Comparison of ENCODE assay signal across 12 cellular contexts in the genomic region with DNA sequence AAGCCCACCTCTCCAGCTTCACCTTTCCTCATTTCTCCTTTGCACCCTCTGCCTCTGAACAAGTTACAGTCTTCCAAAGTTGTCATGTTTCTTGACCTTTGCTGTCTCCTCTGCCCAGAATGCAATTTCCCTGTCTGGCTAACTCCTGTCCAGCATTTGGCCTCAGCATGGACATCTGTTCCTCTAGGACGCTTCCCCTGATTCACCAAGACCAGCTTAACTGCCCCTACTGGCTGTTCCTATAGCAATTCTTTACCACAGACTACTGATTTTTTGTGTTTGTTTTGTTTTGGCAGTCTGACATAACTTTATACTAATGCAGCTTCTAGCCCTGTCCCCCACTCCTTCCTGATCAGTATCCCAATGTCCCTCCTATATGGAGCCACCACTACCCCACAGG. TPM values are rescaled to one million over a fixed set of nuclear protein-coding genes. Genes with fewer than 3 reads are reported as not detected.
DNase-seq lines count a peak whose midpoint lies in the region; ATAC-seq and TF ChIP-seq lines count a peak whose summit lies in the region.
"Had no signal": no experiment of that assay in that cellular context is flagged by ENCODE, and none has a peak within 500 bp of the region (broad histone marks: within the 10 kb centered on the region; RNA-seq: fewer than 3 reads in every experiment).

No MANE protein-coding gene starts in this region.

- intact Hi-C loops in colonic mucosa (cut with DNase I), result loop anchor here (10.0 kb wide), 1 partner anchor 542 kb away; no protein-coding TSS in a partner anchor
- intact Hi-C loops in testis (cut with DNase I; ENCODE audit: low total_unique reads), result no loop called here

- no peak overlapping the region for H3K14ac ChIP-seq in mesenchymal stem cell (ENCODE audit: low read length in 2 of 2)

- H4K20me1 ChIP-seq in GM23338 (replicated peaks; ENCODE audit: insufficient read depth), result no peaks in the 10 kb centered on the region; the same call in 1 of the 2 replicates

- H3K79me2 ChIP-seq in GM23338 (replicated peaks; ENCODE audit: insufficient read depth), result no peaks in the 10 kb centered on the region

- H2BK15ac ChIP-seq in mesenchymal stem cell (ENCODE audit: low read depth, poor library complexity, severe bottlenecking), result no peak overlapping the region

- H2BK120ac ChIP-seq in mesenchymal stem cell (ENCODE audit: low read depth, low read length), result no peak overlapping the region

- no peaks in the 10 kb centered on the region for H3K9me3 ChIP-seq in CD4-positive, CD25-positive, alpha-beta regulatory T cell (ENCODE audit: control insufficient read depth in 2 of 2, low read length in 2 of 2)
- H3K9me3 ChIP-seq in mesenchymal stem cell (ENCODE audit: control insufficient read depth, low read length), result no peaks in the 10 kb centered on the region
- H3K9me3 ChIP-seq in colonic mucosa, result no peaks in the 10 kb centered on the region
- H3K9me3 ChIP-seq in testis, result no peaks in the 10 kb centered on the region
- H3K9me3 ChIP-seq: ascending aorta had no signal

- no peak overlapping the region for H3K23ac ChIP-seq in mesenchymal stem cell (ENCODE audit: low read length in 2 of 2)

- no CpG with 5 or more reads among the region's 1 CpG for WGBS in mesenchymal stem cell
- 76 to 92% methylated on average over 1 of the region's 1 CpG for WGBS in testis, 2 donors

- H4K91ac ChIP-seq in mesenchymal stem cell (ENCODE audit: low read length), result no peak overlapping the region

- H3K4me1 ChIP-seq in CD4-positive, CD25-positive, alpha-beta regulatory T cell (ENCODE audit: control insufficient read depth, insufficient read depth, low read length, poor library complexity, severe bottlenecking), result peaks cover 35% of the 10 kb centered on the region
- H3K4me1 ChIP-seq in GM23338 (ENCODE audit: insufficient read depth) (peaks cover 7% of the 10 kb centered on the region; the same call in 1 of the 2 replicates), mesenchymal stem cell (ENCODE audit: control insufficient read depth, insufficient read depth, low read depth, low read length) (no peaks in the 10 kb centered on the region), colonic mucosa (no peaks in the 10 kb centered on the region), testis (peaks cover 6% of the 10 kb centered on the region)
- H3K4me1 ChIP-seq: ascending aorta had no signal

- H3K4me2 ChIP-seq in GM23338 (no peak overlapping the region), mesenchymal stem cell (ENCODE audit: low read length, poor library complexity, severe bottlenecking) (no peak overlapping the region)

- no peak overlapping the region for H3K18ac ChIP-seq in mesenchymal stem cell (ENCODE audit: low read depth in 1 of 2, low read length in 2 of 2)

- DNase-seq in CD4-positive, CD25-positive, alpha-beta regulatory T cell, result peak in 1 of 3 donors; percentile 24
- DNase-seq in GM23338 (ENCODE audit: low spot score), result peak; percentile 14
- DNase-seq in activated naive CD8-positive, alpha-beta T cell treated with anti-CD3 and anti-CD28 coated beads, Interleukin-2, amount 50 U/mL, for 24 hours, result no peak
- peak; percentile 53 for DNase-seq in mesenchymal stem cell
- DNase-seq in colonic mucosa, result no peak
- DNase-seq in testis, result no peak
- DNase-seq in NCI-H748 treated with DMSO at 0.1 percent for 48 hours (lab: John Stamatoyannopoulos, UW), result no peak
- no peak for DNase-seq in OCI-M2 (lab: John Stamatoyannopoulos, UW; ENCODE audit: unreplicated experiment)
- DNase-seq: activated CD4-positive, alpha-beta T cell treated with anti-CD3 and anti-CD28 coated beads for 1 hour; NCI-H187; right cardiac atrium had no signal

- H4K8ac ChIP-seq in mesenchymal stem cell (ENCODE audit: low read length), result no peak overlapping the region

- H2BK12ac ChIP-seq in mesenchymal stem cell (ENCODE audit: low read length in 2 of 2), result no peak overlapping the region

- TF ChIP-seq POLR2A in testis (IDR thresholded peaks at IDR 0.05), result no peak

- ATAC-seq in CD4-positive, CD25-positive, alpha-beta regulatory T cell (ENCODE audit: low read depth in 2 of 2), result no peak
- ATAC-seq in GM23338, result no peak
- no peak for ATAC-seq in activated naive CD8-positive, alpha-beta T cell treated with anti-CD3 and anti-CD28 coated beads, Interleukin-2, amount 50 U/mL, for 24 hours

- peak overlapping the region; percentile 86 for H3K4me3 ChIP-seq in CD4-positive, CD25-positive, alpha-beta regulatory T cell (ENCODE audit: low read depth, low read length)
- H3K4me3 ChIP-seq in GM23338 (no peak overlapping the region), mesenchymal stem cell (ENCODE audit: insufficient read depth in 1 of 2, low read depth in 1 of 2, low read length in 2 of 2) (no peak overlapping the region), colonic mucosa (no peak overlapping the region), testis (no peak overlapping the region)
- H3K4me3 ChIP-seq: ascending aorta had no signal

- no peaks in the 10 kb centered on the region for H3K9me2 ChIP-seq in GM23338 (ENCODE audit: insufficient read depth)

- no peaks in the 10 kb centered on the region for H3K27me3 Mint-ChIP-seq in CD4-positive, CD25-positive, alpha-beta regulatory T cell
- H3K27me3 Mint-ChIP-seq in GM23338 (ENCODE audit: insufficient read depth, low read depth, poor library complexity), result peaks cover 12% of the 10 kb centered on the region
- H3K27me3 Mint-ChIP-seq in activated naive CD8-positive, alpha-beta T cell treated with anti-CD3 and anti-CD28 coated beads, Interleukin-2, amount 50 U/mL, for 24 hours, result no peaks in the 10 kb centered on the region

- peaks cover 10% of the 10 kb centered on the region for H3K36me3 ChIP-seq in CD4-positive, CD25-positive, alpha-beta regulatory T cell (ENCODE audit: control insufficient read depth, insufficient read depth, low read length)
- no peaks in the 10 kb centered on the region; the same call in 1 of the 2 replicates for H3K36me3 ChIP-seq in GM23338 (ENCODE audit: insufficient read depth)
- peaks cover 27 to 49% of the 10 kb centered on the region in 2 experiments for H3K36me3 ChIP-seq in mesenchymal stem cell (ENCODE audit: control insufficient read depth in 1 of 2, insufficient read depth in 2 of 2, low read depth in 1 of 2, low read length in 2 of 2)
- H3K36me3 ChIP-seq in colonic mucosa, result no peaks in the 10 kb centered on the region
- H3K36me3 ChIP-seq in testis (ENCODE audit: low read depth, missing control alignments), result no peaks in the 10 kb centered on the region

- H2AK5ac ChIP-seq in mesenchymal stem cell (ENCODE audit: low read length, severe bottlenecking), result no peak overlapping the region

- no peak overlapping the region for H2BK5ac ChIP-seq in mesenchymal stem cell (ENCODE audit: low read depth, low read length, poor library complexity, severe bottlenecking)

- H3K4me3 Mint-ChIP-seq in CD4-positive, CD25-positive, alpha-beta regulatory T cell, result peak overlapping the region; percentile 82 to 93 (median 86)
- H3K4me3 Mint-ChIP-seq in GM23338, result no peak overlapping the region; the same call in 2 of the 3 replicates
- H3K4me3 Mint-ChIP-seq in activated naive CD8-positive, alpha-beta T cell treated with anti-CD3 and anti-CD28 coated beads, Interleukin-2, amount 50 U/mL, for 24 hours, result peak overlapping the region; percentile 75

- no peaks in the 10 kb centered on the region for H3K27me3 ChIP-seq in CD4-positive, CD25-positive, alpha-beta regulatory T cell (ENCODE audit: control insufficient read depth, insufficient read depth, low read length)
- H3K27me3 ChIP-seq in GM23338 (ENCODE audit: insufficient read depth) (no peaks in the 10 kb centered on the region), mesenchymal stem cell (ENCODE audit: control insufficient read depth in 1 of 2, insufficient read depth in 1 of 2, low read length in 2 of 2) (no peaks in the 10 kb centered on the region), colonic mucosa (no peaks in the 10 kb centered on the region), testis (no peaks in the 10 kb centered on the region)
- H3K27me3 ChIP-seq: ascending aorta had no signal

- TF ChIP-seq CTCF in GM23338 (conservative IDR thresholded peaks at IDR 0.05; ENCODE audit: low read depth in 2 of 2) (no peak), colonic mucosa (IDR thresholded peaks at IDR 0.05) (no peak), testis (IDR thresholded peaks at IDR 0.05) (no peak)

- peak overlapping the region; percentile 78 to 94 (median 92) for H3K27ac Mint-ChIP-seq in CD4-positive, CD25-positive, alpha-beta regulatory T cell
- H3K27ac Mint-ChIP-seq in GM23338, result no peak overlapping the region
- H3K27ac Mint-ChIP-seq in activated naive CD8-positive, alpha-beta T cell treated with anti-CD3 and anti-CD28 coated beads, Interleukin-2, amount 50 U/mL, for 24 hours, result peak overlapping the region; percentile 38

- H2AFZ ChIP-seq in GM23338 (no peak overlapping the region), mesenchymal stem cell (ENCODE audit: low read depth, low read length) (no peak overlapping the region)

- peak overlapping the region; percentile 73 for H3K27ac ChIP-seq in CD4-positive, CD25-positive, alpha-beta regulatory T cell (ENCODE audit: insufficient read depth, low read length, poor library complexity, severe bottlenecking)
- no peak overlapping the region for H3K27ac ChIP-seq in GM23338 (ENCODE audit: low read depth)
- no peak overlapping the region for H3K27ac ChIP-seq in mesenchymal stem cell (ENCODE audit: low read length, poor library complexity, severe bottlenecking)
- H3K27ac ChIP-seq in colonic mucosa, result no peak overlapping the region
- H3K27ac ChIP-seq in testis, result no peak overlapping the region
- H3K27ac ChIP-seq: ascending aorta had no signal

- H3K9me3 Mint-ChIP-seq in CD4-positive, CD25-positive, alpha-beta regulatory T cell, result no peaks in the 10 kb centered on the region
- H3K9me3 Mint-ChIP-seq in GM23338, result no peaks in the 10 kb centered on the region
- no peaks in the 10 kb centered on the region for H3K9me3 Mint-ChIP-seq in activated naive CD8-positive, alpha-beta T cell treated with anti-CD3 and anti-CD28 coated beads, Interleukin-2, amount 50 U/mL, for 24 hours

- peaks cover 21 to 34% (median 30%) of the 10 kb centered on the region in 4 donors for H3K4me1 Mint-ChIP-seq in CD4-positive, CD25-positive, alpha-beta regulatory T cell
- peaks cover 9% of the 10 kb centered on the region for H3K4me1 Mint-ChIP-seq in GM23338
- H3K4me1 Mint-ChIP-seq in activated naive CD8-positive, alpha-beta T cell treated with anti-CD3 and anti-CD28 coated beads, Interleukin-2, amount 50 U/mL, for 24 hours, result peaks cover 34% of the 10 kb centered on the region

- peaks cover 3% of the 10 kb centered on the region for H3K36me3 Mint-ChIP-seq in CD4-positive, CD25-positive, alpha-beta regulatory T cell
- 0 out of 3 replicates have a peak, but pooled peaks cover 7% of the 10 kb centered on the region for H3K36me3 Mint-ChIP-seq in GM23338 (ENCODE audit: low read depth)
- peaks cover 14% of the 10 kb centered on the region for H3K36me3 Mint-ChIP-seq in activated naive CD8-positive, alpha-beta T cell treated with anti-CD3 and anti-CD28 coated beads, Interleukin-2, amount 50 U/mL, for 24 hours (ENCODE audit: low read depth)

- no peak overlapping the region for H3K4ac ChIP-seq in mesenchymal stem cell (ENCODE audit: low read depth in 1 of 2, low read length in 2 of 2)

- H3K9ac ChIP-seq in mesenchymal stem cell (ENCODE audit: low read length) (no peak overlapping the region), colonic mucosa (ENCODE audit: low read depth in 2 of 2, low read length in 2 of 2) (no peak overlapping the region)

- no peaks in the 10 kb centered on the region for H3F3A ChIP-seq in GM23338 (replicated peaks; ENCODE audit: low read depth)

- peaks cover 3% of the 10 kb centered on the region for H3K79me1 ChIP-seq in mesenchymal stem cell (replicated peaks; ENCODE audit: low read length, poor library complexity, severe bottlenecking)

RNA-seq across cellular contexts. Expression of a gene that starts 13.4 kb away (rescaled TPM):
- 189 TPM for total RNA-seq in CD4-positive, CD25-positive, alpha-beta regulatory T cell
- polyA plus RNA-seq in CD4-positive, CD25-positive, alpha-beta regulatory T cell, result 10 to 100 TPM; 36.6 to 41.7 (median 37.6) TPM
- 29.6 and 42.5 TPM in 2 replicates for total RNA-seq in GM23338 (2014; rRNA removed; shearing (Covaris generic))
- 30.8 and 31.4 TPM in 2 replicates for polyA plus RNA-seq in GM23338 (2016; fragmentation: Nextera tagmentation; extraction: Ambion mirVana)
- polyA plus RNA-seq in mesenchymal stem cell (2013, experiment 1 of 2), result 38.9 TPM
- polyA plus RNA-seq in mesenchymal stem cell (2013, experiment 2 of 2), result 36.3 TPM
- total RNA-seq in colonic mucosa, result 10 to 100 TPM; 42.2 to 49.3 TPM
- 10 to 100 TPM; 68.7 to 72.8 TPM for total RNA-seq in testis
- polyA plus RNA-seq in testis (ENCODE audit: insufficient read depth, low read depth, low replicate concordance), result 205 TPM

RNA-seq across cellular contexts. Expression of a gene that starts 14.2 kb away (rescaled TPM):
- 12.0 TPM for total RNA-seq in CD4-positive, CD25-positive, alpha-beta regulatory T cell
- polyA plus RNA-seq in CD4-positive, CD25-positive, alpha-beta regulatory T cell, result 10 to 100 TPM in 1 of 4 donors, 1 to 10 TPM in 3; 4.9 to 10.1 (median 7.7) TPM
- total RNA-seq in GM23338 (2014; rRNA removed; shearing (Covaris generic)), result 7.5 and 15.2 TPM in 2 replicates
- 8.2 and 10.9 TPM in 2 replicates for polyA plus RNA-seq in GM23338 (2016; fragmentation: Nextera tagmentation; extraction: Ambion mirVana)
- 14.0 TPM for polyA plus RNA-seq in mesenchymal stem cell (2013, experiment 1 of 2)
- polyA plus RNA-seq in mesenchymal stem cell (2013, experiment 2 of 2), result 13.0 TPM
- 1 to 10 TPM; 3.9 to 7.2 TPM for total RNA-seq in colonic mucosa
- 10 to 100 TPM; 11.2 to 22.9 TPM for total RNA-seq in testis
- polyA plus RNA-seq in testis (ENCODE audit: insufficient read depth, low read depth, low replicate concordance), result 11.0 TPM

RNA-seq across cellular contexts. Expression of a gene that starts 28.3 kb away (rescaled TPM):
- 113 TPM for total RNA-seq in CD4-positive, CD25-positive, alpha-beta regulatory T cell
- 10 to 100 TPM; 14.3 to 25.3 (median 16.4) TPM for polyA plus RNA-seq in CD4-positive, CD25-positive, alpha-beta regulatory T cell
- 85.8 and 92.6 TPM in 2 replicates for total RNA-seq in GM23338 (2014; rRNA removed; shearing (Covaris generic))
- polyA plus RNA-seq in GM23338 (2016; fragmentation: Nextera tagmentation; extraction: Ambion mirVana) (244 and 279 TPM in 2 replicates), testis (ENCODE audit: insufficient read depth, low read depth, low replicate concordance) (104 TPM)
- 50.0 TPM for polyA plus RNA-seq in mesenchymal stem cell (2013, experiment 1 of 2)
- 49.7 TPM for polyA plus RNA-seq in mesenchymal stem cell (2013, experiment 2 of 2)
- total RNA-seq in colonic mucosa (10 to 100 TPM; 43.6 to 61.3 TPM), testis (10 to 100 TPM; 63.2 to 67.1 TPM)

RNA-seq across cellular contexts. Expression of a gene that starts 53.6 kb away (rescaled TPM):
- total RNA-seq in CD4-positive, CD25-positive, alpha-beta regulatory T cell, result 1,662 TPM
- 1,000 to 10,000 TPM; 2,373 to 2,677 (median 2,539) TPM for polyA plus RNA-seq in CD4-positive, CD25-positive, alpha-beta regulatory T cell
- total RNA-seq in GM23338 (2014; rRNA removed; shearing (Covaris generic)), result 36.0 and 44.2 TPM in 2 replicates
- polyA plus RNA-seq in GM23338 (2016; fragmentation: Nextera tagmentation; extraction: Ambion mirVana), result 15.6 and 15.9 TPM in 2 replicates
- polyA plus RNA-seq in mesenchymal stem cell (2013, experiment 1 of 2), result 151 TPM
- polyA plus RNA-seq in mesenchymal stem cell (2013, experiment 2 of 2), result 150 TPM
- total RNA-seq in colonic mucosa, result 100 to 1,000 TPM; 208 to 471 TPM
- total RNA-seq in testis, result 100 to 1,000 TPM in 1 of 2 donors, 10 to 100 TPM in 1; 90.2 to 145 TPM
- polyA plus RNA-seq in testis (ENCODE audit: insufficient read depth, low read depth, low replicate concordance), result 253 TPM

Comparison
In these comparisons a context has a peak if more than half of its experiments do, and no peak if none do; other contexts are left out.
1. DNase-seq: peak in GM23338 (single experiment) and mesenchymal stem cell (single experiment); none in activated naive CD8-positive, alpha-beta T cell treated with anti-CD3 and anti-CD28 coated beads, Interleukin-2, amount 50 U/mL, for 24 hours (single experiment), colonic mucosa (single experiment), testis (single experiment), NCI-H748 treated with DMSO at 0.1 percent for 48 hours (single experiment) and OCI-M2 (single experiment).